In genomic region chr10:72272689-72273409, GRCh38 we compare ENCODE assay signal across 8 cellular contexts. TPM values are rescaled to one million over a fixed set of nuclear protein-coding genes. Genes with fewer than 3 reads are reported as not detected.
DNase-seq lines count a peak whose midpoint lies in the region; ATAC-seq, FAIRE-seq and TF ChIP-seq lines count a peak whose summit lies in the region.

No MANE protein-coding gene starts in this region.

- POLR2A ChIA-PET in K562 (lab: Yijun Ruan, JAX): interaction anchor here (0.5 to 10.1 kb wide), 45 partner anchors 12 to 974 kb away, joined by 3 to 277 read pairs (median 4); partner anchors contain the start of genes ANAPC16, ASCC1, DNAJC9 and P4HA1

- in situ Hi-C loops in K562 (cut with MboI): loop anchor here (10.0 kb wide), 1 partner anchor 612 kb away; no protein-coding TSS in a partner anchor

- peak overlapping the region; percentile 95 for H3K4me2 ChIP-seq in K562 (ENCODE audit: insufficient read depth, low read length)

- peaks cover 28% of the 10 kb centered on the region for H4K20me1 ChIP-seq in K562 (replicated peaks; ENCODE audit: control insufficient read depth, insufficient read depth, low read length)

- no peak for TF ChIP-seq POLR2A in Peyer's patch (IDR thresholded peaks at IDR 0.05)
- no peak; the same call in 1 of the 2 replicates for TF ChIP-seq POLR2A in K562 (conservative IDR thresholded peaks at IDR 0.05)

- TSS peak; percentile 90 for BruUV-seq in K562 (replicated peaks; lab: Mats Ljungman, UMichigan)

- H3K36me3 ChIP-seq in Peyer's patch (peaks cover 0 to 22% (median 0%) of the 10 kb centered on the region in 3 donors), K562 (ENCODE audit: control insufficient read depth, insufficient read depth, low read length) (peaks cover 25% of the 10 kb centered on the region)

- H3K27me3 ChIP-seq in Peyer's patch: no peaks in the 10 kb centered on the region
- H3K27me3 ChIP-seq in K562 (ENCODE audit: control insufficient read depth in 2 of 2, insufficient read depth in 2 of 2, low read length in 2 of 2): no peaks in the 10 kb centered on the region

- peak; percentile 100 for TF ChIP-seq EP300 in K562 (IDR thresholded peaks at IDR 0.05; ENCODE audit: low read length)

- WGBS in K562 (ENCODE audit: insufficient coverage, low coverage, missing lambda C conversion rate): under 1% methylated on average over 28 of the region's 28 CpGs

- H3K4me3 ChIP-seq in Peyer's patch (peak overlapping the region; percentile 80 to 99 (median 94)), K562 (peak overlapping the region; percentile 86)

- H3K9ac ChIP-seq in K562 (ENCODE audit: insufficient read depth in 1 of 2, low read depth in 2 of 2, low read length in 2 of 2): peak overlapping the region; percentile 91 to 97

- peak overlapping the region; percentile 58 for H2AFZ ChIP-seq in K562 (ENCODE audit: low read depth, low read length)

- TF ChIP-seq CTCF in Peyer's patch (IDR thresholded peaks at IDR 0.05) (no peak), K562 (IDR thresholded peaks at IDR 0.05 in 2 of 3, conservative IDR thresholded peaks at IDR 0.05 in 1 of 3; ENCODE audit: insufficient read depth in 2 of 3, low read depth in 1 of 3, low read length in 3 of 3) (no peak)

- H3K79me2 ChIP-seq in K562 (ENCODE audit: control insufficient read depth, insufficient read depth, low read length): peaks cover 39% of the 10 kb centered on the region

- no peaks in the 10 kb centered on the region for H3K9me1 ChIP-seq in K562 (ENCODE audit: control insufficient read depth, insufficient read depth, low read length)

- H3K27ac ChIP-seq in Peyer's patch (peak overlapping the region; percentile 92 to 99 (median 95)), K562 (ENCODE audit: extremely low read depth, low read depth, low read length) (peak overlapping the region; percentile 91)

- intact Hi-C loops in K562 (cut with micrococcal nuclease): loop anchor here (1.0 to 2.0 kb wide), 5 partner anchors 12 to 146 kb away; partner anchors contain the start of genes ANAPC16 and ASCC1
- intact Hi-C loops in posterior vena cava (cut with DNase I): loop anchor here in 1 of 2 donors (2.0 kb wide), 1 partner anchor 24 kb away; no protein-coding TSS in a partner anchor

- H3K9me3 ChIP-seq in Peyer's patch (no peaks in the 10 kb centered on the region), K562 (replicated peaks; ENCODE audit: control insufficient read depth, insufficient read depth, low read depth, low read length) (no peaks in the 10 kb centered on the region)

- FAIRE-seq in K562 (lab: Jason Lieb, UNC): peak; percentile 95

- TF ChIP-seq RAD21 in K562 (CRISPR knock-in tag; conservative IDR thresholded peaks at IDR 0.05 in 1 of 2, IDR thresholded peaks at IDR 0.05 in 1 of 2): peak; percentile 64 to 69

- DNase-seq in COLO668 (lab: John Stamatoyannopoulos, UW; ENCODE audit: unreplicated experiment) (peak; percentile 79), HuH-7.5 (ENCODE audit: low spot score) (peak; percentile 65), Peyer's patch (peak; percentile 83 to 94 (median 89)), K562 (ENCODE audit: extremely low read depth in 1 of 4, low spot score in 3 of 4) (peak; percentile 80 to 97 (median 88)), hippocampal formation (lab: John Stamatoyannopoulos, UW) (peak; percentile 87 to 92), posterior vena cava (ENCODE audit: low spot score) (peak; percentile 98)

- peak; percentile 34 for ATAC-seq in GM19035 (IDR thresholded peaks at IDR 0.05; ENCODE audit: unreplicated experiment)
- ATAC-seq in K562: peak; percentile 39
- ATAC-seq in GM18870 (IDR thresholded peaks at IDR 0.05; ENCODE audit: unreplicated experiment): no peak

- CTCF ChIA-PET in K562 (lab: Yijun Ruan, JAX; ENCODE audit: low intra/inter-chr PET ratio): no interaction called here

- H3K4me1 ChIP-seq in Peyer's patch (peaks cover 0 to 23% (median 4%) of the 10 kb centered on the region in 4 donors), K562 (replicated peaks in 1 of 2; ENCODE audit: control insufficient read depth in 2 of 2, insufficient read depth in 2 of 2, low read length in 2 of 2) (peaks cover 34 to 47% of the 10 kb centered on the region in 2 experiments)

TF ChIP-seq in K562, 482 proteins besides CTCF, POLR2A, EP300 and RAD21 (continues in another document):
- peak; percentile 88 for TF ChIP-seq HIVEP1 (CRISPR knock-in tag; IDR thresholded peaks at IDR 0.05)
- TF ChIP-seq ZNF282 (CRISPR knock-in tag; IDR thresholded peaks at IDR 0.05): no peak

RNA-seq across cellular contexts. Expression of gene DDIT4, which starts 0.9 kb away (rescaled TPM):
- total RNA-seq in Peyer's patch (100 to 1,000 TPM in 3 of 4 donors, 10 to 100 TPM in 1; 80.6 to 275 (median 123) TPM), K562 (2014; rRNA removed) (593 and 675 TPM in 2 replicates), K562 (2014; rRNA removed; fragmentation: Illumina TruSeq; extraction: Trizol) (159 and 200 TPM in 2 replicates), K562 (2015; rRNA removed; fragmentation: Illumina TruSeq; extraction: Trizol) (13.2 and 14.7 TPM in 2 replicates), K562 (2021) (453 and 674 TPM in 2 replicates), posterior vena cava (100 to 1,000 TPM; 208 to 244 TPM)
- total RNA-seq in K562 (2011; cell fraction: chromatin; rRNA removed; ENCODE audit: low replicate concordance): 185 and 371 TPM in 2 replicates
- total RNA-seq in K562 (2011; cell fraction: nucleolus; rRNA removed): 455 and 610 TPM in 2 replicates
- 314 and 392 TPM in 2 replicates for total RNA-seq in K562 (2011; cell fraction: nucleoplasm; rRNA removed)
- polyA plus RNA-seq in K562 (2011; rRNA removed) (228 and 529 TPM in 2 replicates), K562 (2014; fragmentation: Illumina TruSeq; extraction: Trizol) (107 and 370 TPM in 2 replicates), K562 (2014; fragmentation: Nextera tagmentation; extraction: Ambion mirVana) (10 to 100 TPM in 1 of 2 experiments, 1 to 10 TPM in 1; 8.2 to 12.3 TPM), K562 (2014; rRNA removed) (362 and 564 TPM in 2 replicates)
- 345 and 451 TPM in 2 replicates for polyA plus RNA-seq in K562 (2011; cell fraction: cytosol; rRNA removed)
- 384 and 450 TPM in 2 replicates for polyA plus RNA-seq in K562 (2011; cell fraction: nucleus; rRNA removed)
- 184 and 695 TPM in 2 replicates for polyA plus RNA-seq in K562 (2012)
- 156 and 267 TPM in 2 replicates for polyA minus RNA-seq in K562 (2011; rRNA and poly(A)+ RNA removed)
- polyA minus RNA-seq in K562 (2011; cell fraction: cytosol; rRNA and poly(A)+ RNA removed): 180 and 395 TPM in 2 replicates
- polyA minus RNA-seq in K562 (2011; cell fraction: nucleus; rRNA and poly(A)+ RNA removed): 272 and 555 TPM in 2 replicates

RNA-seq across cellular contexts. Expression of gene ASCC1, which starts 56.8 kb away (rescaled TPM):
- total RNA-seq in Peyer's patch: 10 to 100 TPM in 3 of 4 donors, 1 to 10 TPM in 1; 9.7 to 48.7 (median 21.5) TPM
- 49.7 and 77.0 TPM in 2 replicates for total RNA-seq in K562 (2011; cell fraction: chromatin; rRNA removed; ENCODE audit: low replicate concordance)
- total RNA-seq in K562 (2011; cell fraction: nucleolus; rRNA removed): 28.7 and 34.9 TPM in 2 replicates
- 43.5 and 57.0 TPM in 2 replicates for total RNA-seq in K562 (2011; cell fraction: nucleoplasm; rRNA removed)
- 27.6 and 31.7 TPM in 2 replicates for total RNA-seq in K562 (2014; rRNA removed)
- total RNA-seq in K562 (2014; rRNA removed; fragmentation: Illumina TruSeq; extraction: Trizol): 52.8 and 62.6 TPM in 2 replicates
- total RNA-seq in K562 (2015; rRNA removed; fragmentation: Illumina TruSeq; extraction: Trizol): 33.3 and 38.2 TPM in 2 replicates
- 45.7 and 48.4 TPM in 2 replicates for total RNA-seq in K562 (2021)
- 53.2 and 64.1 TPM in 2 replicates for polyA plus RNA-seq in K562 (2011; rRNA removed)
- polyA plus RNA-seq in K562 (2011; cell fraction: cytosol; rRNA removed): 20.9 and 37.8 TPM in 2 replicates
- polyA plus RNA-seq in K562 (2011; cell fraction: nucleus; rRNA removed): 13.5 and 19.8 TPM in 2 replicates
- 39.1 and 50.0 TPM in 2 replicates for polyA plus RNA-seq in K562 (2012)
- polyA plus RNA-seq in K562 (2014; fragmentation: Illumina TruSeq; extraction: Trizol): 54.4 and 70.0 TPM in 2 replicates
- 10 to 100 TPM; 50.8 to 73.3 TPM for polyA plus RNA-seq in K562 (2014; fragmentation: Nextera tagmentation; extraction: Ambion mirVana)
- 42.7 and 55.5 TPM in 2 replicates for polyA plus RNA-seq in K562 (2014; rRNA removed)
- polyA minus RNA-seq in K562 (2011; rRNA and poly(A)+ RNA removed): 90.3 and 97.7 TPM in 2 replicates
- 35.1 and 39.2 TPM in 2 replicates for polyA minus RNA-seq in K562 (2011; cell fraction: cytosol; rRNA and poly(A)+ RNA removed)
- polyA minus RNA-seq in K562 (2011; cell fraction: nucleus; rRNA and poly(A)+ RNA removed): 13.6 and 33.1 TPM in 2 replicates
- 10 to 100 TPM; 28.3 to 37.7 TPM for total RNA-seq in posterior vena cava

RNA-seq across cellular contexts. Expression of gene ANAPC16, which starts 57.0 kb away (rescaled TPM):
- total RNA-seq in Peyer's patch (10 to 100 TPM; 55.0 to 73.4 (median 60.6) TPM), K562 (2014; rRNA removed) (42.6 and 55.8 TPM in 2 replicates), K562 (2014; rRNA removed; fragmentation: Illumina TruSeq; extraction: Trizol) (108 and 111 TPM in 2 replicates), K562 (2015; rRNA removed; fragmentation: Illumina TruSeq; extraction: Trizol) (79.7 and 87.7 TPM in 2 replicates), K562 (2021) (72.5 and 72.7 TPM in 2 replicates), posterior vena cava (10 to 100 TPM; 77.4 to 95.3 TPM)
- 13.7 and 30.0 TPM in 2 replicates for total RNA-seq in K562 (2011; cell fraction: chromatin; rRNA removed; ENCODE audit: low replicate concordance)
- 13.7 and 15.7 TPM in 2 replicates for total RNA-seq in K562 (2011; cell fraction: nucleolus; rRNA removed)
- total RNA-seq in K562 (2011; cell fraction: nucleoplasm; rRNA removed): 30.3 and 57.6 TPM in 2 replicates
- polyA plus RNA-seq in K562 (2011; rRNA removed) (162 and 168 TPM in 2 replicates), K562 (2014; fragmentation: Illumina TruSeq; extraction: Trizol) (74.2 and 85.3 TPM in 2 replicates), K562 (2014; fragmentation: Nextera tagmentation; extraction: Ambion mirVana) (100 to 1,000 TPM; 184 to 208 TPM), K562 (2014; rRNA removed) (112 and 134 TPM in 2 replicates)
- polyA plus RNA-seq in K562 (2011; cell fraction: cytosol; rRNA removed): 47.9 and 96.2 TPM in 2 replicates
- 27.0 and 46.2 TPM in 2 replicates for polyA plus RNA-seq in K562 (2011; cell fraction: nucleus; rRNA removed)
- 85.3 and 238 TPM in 2 replicates for polyA plus RNA-seq in K562 (2012)
- 41.3 and 52.4 TPM in 2 replicates for polyA minus RNA-seq in K562 (2011; rRNA and poly(A)+ RNA removed)
- 13.9 and 15.1 TPM in 2 replicates for polyA minus RNA-seq in K562 (2011; cell fraction: cytosol; rRNA and poly(A)+ RNA removed)
- polyA minus RNA-seq in K562 (2011; cell fraction: nucleus; rRNA and poly(A)+ RNA removed): 3.2 and 10.0 TPM in 2 replicates
